ENCODE assay signal across 9 cellular contexts in genomic region chr3:103907567-103907966, GRCh38.
"Had no signal": no experiment of that assay in that cellular context is flagged by ENCODE, and none has a peak within 500 bp of the region (broad histone marks: within the 10 kb centered on the region; RNA-seq: fewer than 3 reads in every experiment).

No MANE protein-coding gene starts in this region.

- H3K9ac ChIP-seq: GM23248, KMS-11 had no signal

- H3K4me1 ChIP-seq: HAP-1 had no signal

- H3K4me3 ChIP-seq: GM23248, HAP-1 had no signal

- H2AFZ ChIP-seq: GM23248 had no signal

- H3K9me3 ChIP-seq: HAP-1 had no signal

- H3K4me2 ChIP-seq: KMS-11 had no signal

- H3K27ac ChIP-seq: GM23248, HL-60, KMS-11 had no signal

- H3K36me3 ChIP-seq: HAP-1 had no signal

- DNase-seq: GM23248, GOT3, H7, HFFc6, Karpas-422, KBM-7 had no signal
